1 cellular context compared by ENCODE assay signal in the genomic region with DNA sequence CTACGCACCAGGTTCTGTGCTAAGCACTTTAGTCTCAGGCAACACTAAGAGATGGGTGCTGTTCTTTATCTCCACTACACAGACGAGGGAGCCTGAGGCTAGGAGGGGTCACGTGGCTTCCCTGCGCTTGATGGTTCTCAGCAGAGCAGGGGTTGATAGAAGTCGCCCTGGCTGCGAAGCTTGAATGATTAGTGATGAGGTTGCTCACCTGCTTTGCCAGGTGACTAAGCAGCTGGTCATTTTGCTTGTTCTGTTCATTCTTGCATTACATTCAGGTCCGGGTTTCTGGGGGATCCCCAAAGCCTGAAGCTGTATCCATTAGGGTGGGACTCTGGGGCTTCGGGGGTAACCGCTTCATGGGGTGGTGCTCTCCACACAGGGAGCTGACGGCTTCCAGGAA.
TF ChIP-seq lines count a peak whose summit lies in the region.

No MANE protein-coding gene starts in this region.

TF ChIP-seq in K562, 482 proteins besides CTCF, POLR2A, EP300 and RAD21 (continued from another document and continues in another):
- TF ChIP-seq, protein P1, sequence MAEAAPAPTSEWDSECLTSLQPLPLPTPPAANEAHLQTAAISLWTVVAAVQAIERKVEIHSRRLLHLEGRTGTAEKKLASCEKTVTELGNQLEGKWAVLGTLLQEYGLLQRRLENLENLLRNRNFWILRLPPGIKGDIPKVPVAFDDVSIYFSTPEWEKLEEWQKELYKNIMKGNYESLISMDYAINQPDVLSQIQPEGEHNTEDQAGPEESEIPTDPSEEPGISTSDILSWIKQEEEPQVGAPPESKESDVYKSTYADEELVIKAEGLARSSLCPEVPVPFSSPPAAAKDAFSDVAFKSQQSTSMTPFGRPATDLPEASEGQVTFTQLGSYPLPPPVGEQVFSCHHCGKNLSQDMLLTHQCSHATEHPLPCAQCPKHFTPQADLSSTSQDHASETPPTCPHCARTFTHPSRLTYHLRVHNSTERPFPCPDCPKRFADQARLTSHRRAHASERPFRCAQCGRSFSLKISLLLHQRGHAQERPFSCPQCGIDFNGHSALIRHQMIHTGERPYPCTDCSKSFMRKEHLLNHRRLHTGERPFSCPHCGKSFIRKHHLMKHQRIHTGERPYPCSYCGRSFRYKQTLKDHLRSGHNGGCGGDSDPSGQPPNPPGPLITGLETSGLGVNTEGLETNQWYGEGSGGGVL (CRISPR knock-in tag; IDR thresholded peaks at IDR 0.05): no peak
- TF ChIP-seq, protein P2, sequence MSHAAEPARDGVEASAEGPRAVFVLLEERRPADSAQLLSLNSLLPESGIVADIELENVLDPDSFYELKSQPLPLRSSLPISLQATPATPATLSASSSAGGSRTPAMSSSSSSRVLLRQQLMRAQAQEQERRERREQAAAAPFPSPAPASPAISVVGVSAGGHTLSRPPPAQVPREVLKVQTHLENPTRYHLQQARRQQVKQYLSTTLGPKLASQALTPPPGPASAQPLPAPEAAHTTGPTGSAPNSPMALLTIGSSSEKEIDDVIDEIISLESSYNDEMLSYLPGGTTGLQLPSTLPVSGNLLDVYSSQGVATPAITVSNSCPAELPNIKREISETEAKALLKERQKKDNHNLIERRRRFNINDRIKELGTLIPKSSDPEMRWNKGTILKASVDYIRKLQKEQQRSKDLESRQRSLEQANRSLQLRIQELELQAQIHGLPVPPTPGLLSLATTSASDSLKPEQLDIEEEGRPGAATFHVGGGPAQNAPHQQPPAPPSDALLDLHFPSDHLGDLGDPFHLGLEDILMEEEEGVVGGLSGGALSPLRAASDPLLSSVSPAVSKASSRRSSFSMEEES (CRISPR knock-in tag; IDR thresholded peaks at IDR 0.05): peak; percentile 60
- TF ChIP-seq, protein P3, sequence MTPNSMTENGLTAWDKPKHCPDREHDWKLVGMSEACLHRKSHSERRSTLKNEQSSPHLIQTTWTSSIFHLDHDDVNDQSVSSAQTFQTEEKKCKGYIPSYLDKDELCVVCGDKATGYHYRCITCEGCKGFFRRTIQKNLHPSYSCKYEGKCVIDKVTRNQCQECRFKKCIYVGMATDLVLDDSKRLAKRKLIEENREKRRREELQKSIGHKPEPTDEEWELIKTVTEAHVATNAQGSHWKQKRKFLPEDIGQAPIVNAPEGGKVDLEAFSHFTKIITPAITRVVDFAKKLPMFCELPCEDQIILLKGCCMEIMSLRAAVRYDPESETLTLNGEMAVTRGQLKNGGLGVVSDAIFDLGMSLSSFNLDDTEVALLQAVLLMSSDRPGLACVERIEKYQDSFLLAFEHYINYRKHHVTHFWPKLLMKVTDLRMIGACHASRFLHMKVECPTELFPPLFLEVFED (CRISPR knock-in tag; conservative IDR thresholded peaks at IDR 0.05): no peak
- no peak for TF ChIP-seq ZNF77 (CRISPR knock-in tag; IDR thresholded peaks at IDR 0.05)
- no peak for TF ChIP-seq ELF2 (CRISPR knock-in tag; IDR thresholded peaks at IDR 0.05)
- no peak for TF ChIP-seq CREM (IDR thresholded peaks at IDR 0.05; ENCODE audit: low read depth)
- no peak for TF ChIP-seq U2AF2 (optimal IDR thresholded peaks at IDR 0.05; ENCODE audit: low read depth, low read length)
- TF ChIP-seq, protein P4, sequence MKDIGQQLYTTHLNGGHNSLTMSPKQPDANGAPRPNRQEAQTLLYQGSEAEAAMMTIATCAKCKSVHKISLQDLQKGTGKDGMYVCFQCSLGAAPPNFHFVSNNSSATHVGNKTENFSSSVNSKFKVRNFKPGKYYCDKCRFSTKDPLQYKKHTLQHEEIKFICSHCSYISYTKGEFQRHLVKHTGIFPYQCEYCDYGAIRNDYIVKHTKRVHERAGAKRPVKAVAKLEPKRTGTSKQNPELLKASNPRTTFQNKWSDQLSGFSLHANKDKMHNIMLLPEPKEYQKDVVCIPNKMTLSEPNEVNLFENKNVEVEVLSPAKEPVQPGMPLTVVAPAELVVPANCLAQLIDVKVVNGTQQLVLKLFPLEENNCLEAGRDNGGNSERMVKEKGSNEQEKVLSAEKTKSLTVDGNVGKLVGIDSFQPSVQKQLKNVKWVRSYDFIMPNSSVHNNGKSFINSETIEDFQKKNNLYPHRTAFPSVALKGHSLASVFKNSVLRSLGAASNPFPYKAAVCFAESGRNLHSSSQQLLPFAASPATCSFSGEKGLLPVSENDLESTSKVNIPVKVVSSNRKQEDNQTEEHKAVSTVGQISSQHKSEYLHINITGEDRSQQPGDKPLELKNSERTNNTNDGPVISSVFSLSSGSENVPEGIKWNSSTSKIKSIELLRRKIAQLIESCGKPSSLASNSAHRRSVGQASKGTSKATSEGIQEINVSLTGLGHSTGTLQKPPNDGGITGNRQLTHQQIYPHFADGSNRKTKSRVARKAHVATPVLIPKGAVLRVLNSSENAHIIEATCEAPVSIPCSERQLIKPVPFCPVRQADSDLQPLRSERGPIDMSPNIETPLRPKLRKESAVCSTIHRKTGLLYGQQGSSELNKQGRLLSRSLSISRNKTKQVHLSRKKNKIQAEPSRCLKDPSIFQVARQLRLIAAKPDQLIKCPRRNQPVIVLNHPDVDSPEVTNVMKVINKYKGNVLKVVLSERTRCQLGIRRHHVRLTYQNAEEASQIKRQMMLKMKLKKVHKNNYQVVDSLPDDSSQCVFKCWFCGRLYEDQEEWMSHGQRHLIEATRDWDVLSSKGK (CRISPR knock-in tag; IDR thresholded peaks at IDR 0.05): no peak
- TF ChIP-seq RBFOX2 (IDR thresholded peaks at IDR 0.05; ENCODE audit: low read depth, low read length): no peak
- TF ChIP-seq, protein P5, sequence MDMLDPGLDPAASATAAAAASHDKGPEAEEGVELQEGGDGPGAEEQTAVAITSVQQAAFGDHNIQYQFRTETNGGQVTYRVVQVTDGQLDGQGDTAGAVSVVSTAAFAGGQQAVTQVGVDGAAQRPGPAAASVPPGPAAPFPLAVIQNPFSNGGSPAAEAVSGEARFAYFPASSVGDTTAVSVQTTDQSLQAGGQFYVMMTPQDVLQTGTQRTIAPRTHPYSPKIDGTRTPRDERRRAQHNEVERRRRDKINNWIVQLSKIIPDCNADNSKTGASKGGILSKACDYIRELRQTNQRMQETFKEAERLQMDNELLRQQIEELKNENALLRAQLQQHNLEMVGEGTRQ (CRISPR knock-in tag; IDR thresholded peaks at IDR 0.05): peak; percentile 78
- no peak for TF ChIP-seq PHB2 (IDR thresholded peaks at IDR 0.05; ENCODE audit: low read depth)
- no peak for TF ChIP-seq FOXK2 (conservative IDR thresholded peaks at IDR 0.05 in 1 of 2, IDR thresholded peaks at IDR 0.05 in 1 of 2; ENCODE audit: low read depth in 2 of 2)
- TF ChIP-seq, protein P6, sequence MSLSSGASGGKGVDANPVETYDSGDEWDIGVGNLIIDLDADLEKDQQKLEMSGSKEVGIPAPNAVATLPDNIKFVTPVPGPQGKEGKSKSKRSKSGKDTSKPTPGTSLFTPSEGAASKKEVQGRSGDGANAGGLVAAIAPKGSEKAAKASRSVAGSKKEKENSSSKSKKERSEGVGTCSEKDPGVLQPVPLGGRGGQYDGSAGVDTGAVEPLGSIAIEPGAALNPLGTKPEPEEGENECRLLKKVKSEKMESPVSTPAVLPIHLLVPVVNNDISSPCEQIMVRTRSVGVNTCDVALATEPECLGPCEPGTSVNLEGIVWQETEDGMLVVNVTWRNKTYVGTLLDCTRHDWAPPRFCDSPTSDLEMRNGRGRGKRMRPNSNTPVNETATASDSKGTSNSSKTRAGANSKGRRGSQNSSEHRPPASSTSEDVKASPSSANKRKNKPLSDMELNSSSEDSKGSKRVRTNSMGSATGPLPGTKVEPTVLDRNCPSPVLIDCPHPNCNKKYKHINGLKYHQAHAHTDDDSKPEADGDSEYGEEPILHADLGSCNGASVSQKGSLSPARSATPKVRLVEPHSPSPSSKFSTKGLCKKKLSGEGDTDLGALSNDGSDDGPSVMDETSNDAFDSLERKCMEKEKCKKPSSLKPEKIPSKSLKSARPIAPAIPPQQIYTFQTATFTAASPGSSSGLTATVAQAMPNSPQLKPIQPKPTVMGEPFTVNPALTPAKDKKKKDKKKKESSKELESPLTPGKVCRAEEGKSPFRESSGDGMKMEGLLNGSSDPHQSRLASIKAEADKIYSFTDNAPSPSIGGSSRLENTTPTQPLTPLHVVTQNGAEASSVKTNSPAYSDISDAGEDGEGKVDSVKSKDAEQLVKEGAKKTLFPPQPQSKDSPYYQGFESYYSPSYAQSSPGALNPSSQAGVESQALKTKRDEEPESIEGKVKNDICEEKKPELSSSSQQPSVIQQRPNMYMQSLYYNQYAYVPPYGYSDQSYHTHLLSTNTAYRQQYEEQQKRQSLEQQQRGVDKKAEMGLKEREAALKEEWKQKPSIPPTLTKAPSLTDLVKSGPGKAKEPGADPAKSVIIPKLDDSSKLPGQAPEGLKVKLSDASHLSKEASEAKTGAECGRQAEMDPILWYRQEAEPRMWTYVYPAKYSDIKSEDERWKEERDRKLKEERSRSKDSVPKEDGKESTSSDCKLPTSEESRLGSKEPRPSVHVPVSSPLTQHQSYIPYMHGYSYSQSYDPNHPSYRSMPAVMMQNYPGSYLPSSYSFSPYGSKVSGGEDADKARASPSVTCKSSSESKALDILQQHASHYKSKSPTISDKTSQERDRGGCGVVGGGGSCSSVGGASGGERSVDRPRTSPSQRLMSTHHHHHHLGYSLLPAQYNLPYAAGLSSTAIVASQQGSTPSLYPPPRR (CRISPR knock-in tag; IDR thresholded peaks at IDR 0.05; ENCODE audit: borderline replicate concordance): no peak
- no peak for TF ChIP-seq SRSF3 (IDR thresholded peaks at IDR 0.05; ENCODE audit: insufficient read depth, low read length)
- no peak for TF ChIP-seq KAT8 (IDR thresholded peaks at IDR 0.05; ENCODE audit: low read depth)
- peak; percentile 50; the same call in 1 of the 2 replicates for TF ChIP-seq L3MBTL2 (IDR thresholded peaks at IDR 0.05)
- TF ChIP-seq TEAD4 (IDR thresholded peaks at IDR 0.05; ENCODE audit: low read length): no peak
- no peak for TF ChIP-seq TEAD4 (CRISPR knock-in tag; IDR thresholded peaks at IDR 0.05; ENCODE audit: borderline replicate concordance)
- TF ChIP-seq, protein P7, sequence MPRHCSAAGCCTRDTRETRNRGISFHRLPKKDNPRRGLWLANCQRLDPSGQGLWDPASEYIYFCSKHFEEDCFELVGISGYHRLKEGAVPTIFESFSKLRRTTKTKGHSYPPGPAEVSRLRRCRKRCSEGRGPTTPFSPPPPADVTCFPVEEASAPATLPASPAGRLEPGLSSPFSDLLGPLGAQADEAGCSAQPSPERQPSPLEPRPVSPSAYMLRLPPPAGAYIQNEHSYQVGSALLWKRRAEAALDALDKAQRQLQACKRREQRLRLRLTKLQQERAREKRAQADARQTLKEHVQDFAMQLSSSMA (CRISPR knock-in tag; IDR thresholded peaks at IDR 0.05): no peak
- no peak for TF ChIP-seq IRF2 (CRISPR knock-in tag; IDR thresholded peaks at IDR 0.05)
- TF ChIP-seq, protein P8, sequence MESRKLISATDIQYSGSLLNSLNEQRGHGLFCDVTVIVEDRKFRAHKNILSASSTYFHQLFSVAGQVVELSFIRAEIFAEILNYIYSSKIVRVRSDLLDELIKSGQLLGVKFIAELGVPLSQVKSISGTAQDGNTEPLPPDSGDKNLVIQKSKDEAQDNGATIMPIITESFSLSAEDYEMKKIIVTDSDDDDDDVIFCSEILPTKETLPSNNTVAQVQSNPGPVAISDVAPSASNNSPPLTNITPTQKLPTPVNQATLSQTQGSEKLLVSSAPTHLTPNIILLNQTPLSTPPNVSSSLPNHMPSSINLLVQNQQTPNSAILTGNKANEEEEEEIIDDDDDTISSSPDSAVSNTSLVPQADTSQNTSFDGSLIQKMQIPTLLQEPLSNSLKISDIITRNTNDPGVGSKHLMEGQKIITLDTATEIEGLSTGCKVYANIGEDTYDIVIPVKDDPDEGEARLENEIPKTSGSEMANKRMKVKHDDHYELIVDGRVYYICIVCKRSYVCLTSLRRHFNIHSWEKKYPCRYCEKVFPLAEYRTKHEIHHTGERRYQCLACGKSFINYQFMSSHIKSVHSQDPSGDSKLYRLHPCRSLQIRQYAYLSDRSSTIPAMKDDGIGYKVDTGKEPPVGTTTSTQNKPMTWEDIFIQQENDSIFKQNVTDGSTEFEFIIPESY (CRISPR knock-in tag; IDR thresholded peaks at IDR 0.05): no peak
- no peak for TF ChIP-seq NFIC (IDR thresholded peaks at IDR 0.05)
- TF ChIP-seq PURB (CRISPR knock-in tag; IDR thresholded peaks at IDR 0.05; ENCODE audit: low read depth): no peak
- TF ChIP-seq, protein P9, sequence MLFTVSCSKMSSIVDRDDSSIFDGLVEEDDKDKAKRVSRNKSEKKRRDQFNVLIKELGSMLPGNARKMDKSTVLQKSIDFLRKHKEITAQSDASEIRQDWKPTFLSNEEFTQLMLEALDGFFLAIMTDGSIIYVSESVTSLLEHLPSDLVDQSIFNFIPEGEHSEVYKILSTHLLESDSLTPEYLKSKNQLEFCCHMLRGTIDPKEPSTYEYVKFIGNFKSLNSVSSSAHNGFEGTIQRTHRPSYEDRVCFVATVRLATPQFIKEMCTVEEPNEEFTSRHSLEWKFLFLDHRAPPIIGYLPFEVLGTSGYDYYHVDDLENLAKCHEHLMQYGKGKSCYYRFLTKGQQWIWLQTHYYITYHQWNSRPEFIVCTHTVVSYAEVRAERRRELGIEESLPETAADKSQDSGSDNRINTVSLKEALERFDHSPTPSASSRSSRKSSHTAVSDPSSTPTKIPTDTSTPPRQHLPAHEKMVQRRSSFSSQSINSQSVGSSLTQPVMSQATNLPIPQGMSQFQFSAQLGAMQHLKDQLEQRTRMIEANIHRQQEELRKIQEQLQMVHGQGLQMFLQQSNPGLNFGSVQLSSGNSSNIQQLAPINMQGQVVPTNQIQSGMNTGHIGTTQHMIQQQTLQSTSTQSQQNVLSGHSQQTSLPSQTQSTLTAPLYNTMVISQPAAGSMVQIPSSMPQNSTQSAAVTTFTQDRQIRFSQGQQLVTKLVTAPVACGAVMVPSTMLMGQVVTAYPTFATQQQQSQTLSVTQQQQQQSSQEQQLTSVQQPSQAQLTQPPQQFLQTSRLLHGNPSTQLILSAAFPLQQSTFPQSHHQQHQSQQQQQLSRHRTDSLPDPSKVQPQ (CRISPR knock-in tag; IDR thresholded peaks at IDR 0.05; ENCODE audit: borderline replicate concordance): no peak
- TF ChIP-seq GATAD2A (IDR thresholded peaks at IDR 0.05): no peak
- TF ChIP-seq, protein P10, sequence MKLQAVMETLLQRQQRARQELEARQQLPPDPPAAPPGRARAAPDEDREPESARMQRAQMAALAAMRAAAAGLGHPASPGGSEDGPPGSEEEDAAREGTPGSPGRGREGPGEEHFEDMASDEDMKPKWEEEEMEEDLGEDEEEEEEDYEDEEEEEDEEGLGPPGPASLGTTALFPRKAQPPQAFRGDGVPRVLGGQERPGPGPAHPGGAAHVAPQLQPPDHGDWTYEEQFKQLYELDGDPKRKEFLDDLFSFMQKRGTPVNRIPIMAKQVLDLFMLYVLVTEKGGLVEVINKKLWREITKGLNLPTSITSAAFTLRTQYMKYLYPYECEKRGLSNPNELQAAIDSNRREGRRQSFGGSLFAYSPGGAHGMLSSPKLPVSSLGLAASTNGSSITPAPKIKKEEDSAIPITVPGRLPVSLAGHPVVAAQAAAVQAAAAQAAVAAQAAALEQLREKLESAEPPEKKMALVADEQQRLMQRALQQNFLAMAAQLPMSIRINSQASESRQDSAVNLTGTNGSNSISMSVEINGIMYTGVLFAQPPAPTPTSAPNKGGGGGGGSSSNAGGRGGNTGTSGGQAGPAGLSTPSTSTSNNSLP (IDR thresholded peaks at IDR 0.05; ENCODE audit: borderline replicate concordance, low read depth, low read length): no peak
- TF ChIP-seq XRCC3 (IDR thresholded peaks at IDR 0.05): no peak
- no peak for TF ChIP-seq STAG1 (CRISPR knock-in tag; IDR thresholded peaks at IDR 0.05; ENCODE audit: borderline replicate concordance)
